20 cellular contexts compared by ENCODE assay signal in genomic region chr16:47139561-47140185, GRCh38. TPM values are rescaled to one million over a fixed set of nuclear protein-coding genes. Genes with fewer than 3 reads are reported as not detected.
DNase-seq lines count a peak whose midpoint lies in the region; ATAC-seq and TF ChIP-seq lines count a peak whose summit lies in the region.
"Had no signal": no experiment of that assay in that cellular context is flagged by ENCODE, and none has a peak within 500 bp of the region (broad histone marks: within the 10 kb centered on the region; RNA-seq: fewer than 3 reads in every experiment).

No MANE protein-coding gene starts in this region.

- H3K4me3 Mint-ChIP-seq in WTC11, result no peak overlapping the region
- H3K4me3 Mint-ChIP-seq: endodermal cell; T-helper 2 cell treated with Interferon-gamma antibody and Interleukin-4, amounts not matched to agents 5 μg/mL and 100 μg/mL, for 36 hours had no signal

- peaks cover 16% of the 10 kb centered on the region for H3K27me3 Mint-ChIP-seq in WTC11 (ENCODE audit: low read depth)

- TF ChIP-seq CTCF in WTC11 (IDR thresholded peaks at IDR 0.05) (no peak), epithelial cell of esophagus (IDR thresholded peaks at IDR 0.05; ENCODE audit: insufficient read depth, low read depth, low read length, missing control alignments) (no peak)

- no peaks in the 10 kb centered on the region for H3K9me3 Mint-ChIP-seq in WTC11
- H3K9me3 Mint-ChIP-seq: endodermal cell; T-helper 2 cell treated with Interferon-gamma antibody and Interleukin-4, amounts not matched to agents 5 μg/mL and 100 μg/mL, for 36 hours had no signal

- POLR2A ChIA-PET in HEK293T (lab: Yijun Ruan, JAX) (no interaction called here), WTC11 (lab: Charles Lee) (no interaction called here)

- 0 out of 2 replicates have a peak overlapping the region, but pooled peaks have one; percentile 30 for H3K27ac Mint-ChIP-seq in WTC11
- H3K27ac Mint-ChIP-seq: endodermal cell; T-helper 2 cell treated with Interferon-gamma antibody and Interleukin-4, amounts not matched to agents 5 μg/mL and 100 μg/mL, for 36 hours had no signal

- H3K4me3 ChIP-seq in epithelial cell of esophagus (ENCODE audit: low read length), result no peak overlapping the region
- H3K4me3 ChIP-seq: adrenal gland, SJCRH30, thyroid gland had no signal

- no peak for DNase-seq in HEK293T (ENCODE audit: extremely low spot score)
- no peak for DNase-seq in WTC11 (ENCODE audit: low spot score)
- DNase-seq in epithelial cell of esophagus (ENCODE audit: low read depth), result peak; percentile 59
- peak; percentile 61 for DNase-seq in renal cortical epithelial cell (ENCODE audit: low read depth)
- no peak for DNase-seq in stimulated activated CD4-positive, alpha-beta T cell treated with anti-CD3 and anti-CD28 coated beads, Interleukin-15, amount 100 ng/mL, for 24 hours
- DNase-seq in GF-D8 (lab: John Stamatoyannopoulos, UW), result no peak
- DNase-seq in NOMO-1 treated with DMSO at 0.1 percent for 48 hours (lab: John Stamatoyannopoulos, UW; ENCODE audit: unreplicated experiment), result no peak
- DNase-seq: activated effector memory CD4-positive, alpha-beta T cell treated with anti-CD3 and anti-CD28 coated beads, Interleukin-2, amount 50 U/mL, for 16 hours; adrenal gland; endodermal cell; left cardiac atrium; NCI-H1048; NCI-H2081 treated with DMSO at 0.1 percent for 48 hours; NCI-H524 treated with DMSO at 0.1 percent for 48 hours; right cardiac atrium; SJCRH30; stimulated activated naive CD4-positive, alpha-beta T cell; thyroid gland had no signal

- peaks cover 24% of the 10 kb centered on the region for H3K4me1 Mint-ChIP-seq in WTC11

- CTCF ChIA-PET in HEK293T (lab: Yijun Ruan, JAX), result no interaction called here
- CTCF ChIA-PET in WTC11 (lab: Charles Lee), result no interaction called here

- no peaks in the 10 kb centered on the region for H3K36me3 Mint-ChIP-seq in WTC11

- no peak for ATAC-seq in WTC11
- ATAC-seq in HG03039 (IDR thresholded peaks at IDR 0.05; ENCODE audit: unreplicated experiment), result no peak
- ATAC-seq: left cardiac atrium, right cardiac atrium had no signal

TF ChIP-seq in HEK293T, 16 proteins besides CTCF, POLR2A, EP300 and RAD21:
- TF ChIP-seq, protein P1, sequence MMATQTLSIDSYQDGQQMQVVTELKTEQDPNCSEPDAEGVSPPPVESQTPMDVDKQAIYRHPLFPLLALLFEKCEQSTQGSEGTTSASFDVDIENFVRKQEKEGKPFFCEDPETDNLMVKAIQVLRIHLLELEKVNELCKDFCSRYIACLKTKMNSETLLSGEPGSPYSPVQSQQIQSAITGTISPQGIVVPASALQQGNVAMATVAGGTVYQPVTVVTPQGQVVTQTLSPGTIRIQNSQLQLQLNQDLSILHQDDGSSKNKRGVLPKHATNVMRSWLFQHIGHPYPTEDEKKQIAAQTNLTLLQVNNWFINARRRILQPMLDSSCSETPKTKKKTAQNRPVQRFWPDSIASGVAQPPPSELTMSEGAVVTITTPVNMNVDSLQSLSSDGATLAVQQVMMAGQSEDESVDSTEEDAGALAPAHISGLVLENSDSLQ (IDR thresholded peaks at IDR 0.05), result 0 out of 2 replicates have a peak, but pooled peaks have one; percentile 3
- no peak for TF ChIP-seq NFRKB (IDR thresholded peaks at IDR 0.05)

TF ChIP-seq in WTC11, 78 proteins besides CTCF, POLR2A, EP300 and RAD21 (continues in another document):
- TF ChIP-seq GRHL2 (CRISPR knock-in tag; IDR thresholded peaks at IDR 0.05; ENCODE audit: insufficient replicate concordance, severe bottlenecking), result no peak
- TF ChIP-seq GABPB1 (CRISPR knock-in tag; IDR thresholded peaks at IDR 0.05), result no peak
- TF ChIP-seq SMAD4 (CRISPR knock-in tag; IDR thresholded peaks at IDR 0.05), result no peak
- TF ChIP-seq HMGXB4 (CRISPR knock-in tag; IDR thresholded peaks at IDR 0.05), result no peak
- TF ChIP-seq, protein P2, sequence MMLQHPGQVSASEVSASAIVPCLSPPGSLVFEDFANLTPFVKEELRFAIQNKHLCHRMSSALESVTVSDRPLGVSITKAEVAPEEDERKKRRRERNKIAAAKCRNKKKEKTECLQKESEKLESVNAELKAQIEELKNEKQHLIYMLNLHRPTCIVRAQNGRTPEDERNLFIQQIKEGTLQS (CRISPR knock-in tag; conservative IDR thresholded peaks at IDR 0.05), result no peak
- TF ChIP-seq, protein P3, sequence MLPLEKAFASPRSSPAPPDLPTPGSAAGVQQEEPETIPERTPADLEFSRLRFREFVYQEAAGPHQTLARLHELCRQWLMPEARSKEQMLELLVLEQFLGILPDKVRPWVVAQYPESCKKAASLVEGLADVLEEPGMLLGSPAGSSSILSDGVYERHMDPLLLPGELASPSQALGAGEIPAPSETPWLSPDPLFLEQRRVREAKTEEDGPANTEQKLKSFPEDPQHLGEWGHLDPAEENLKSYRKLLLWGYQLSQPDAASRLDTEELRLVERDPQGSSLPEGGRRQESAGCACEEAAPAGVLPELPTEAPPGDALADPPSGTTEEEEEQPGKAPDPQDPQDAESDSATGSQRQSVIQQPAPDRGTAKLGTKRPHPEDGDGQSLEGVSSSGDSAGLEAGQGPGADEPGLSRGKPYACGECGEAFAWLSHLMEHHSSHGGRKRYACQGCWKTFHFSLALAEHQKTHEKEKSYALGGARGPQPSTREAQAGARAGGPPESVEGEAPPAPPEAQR (CRISPR knock-in tag; IDR thresholded peaks at IDR 0.05), result no peak
- no peak for TF ChIP-seq ZNF396 (CRISPR knock-in tag; IDR thresholded peaks at IDR 0.05; ENCODE audit: borderline replicate concordance)
- no peak for TF ChIP-seq ZNF263 (CRISPR knock-in tag; IDR thresholded peaks at IDR 0.05; ENCODE audit: low read depth)
- TF ChIP-seq, protein P4, sequence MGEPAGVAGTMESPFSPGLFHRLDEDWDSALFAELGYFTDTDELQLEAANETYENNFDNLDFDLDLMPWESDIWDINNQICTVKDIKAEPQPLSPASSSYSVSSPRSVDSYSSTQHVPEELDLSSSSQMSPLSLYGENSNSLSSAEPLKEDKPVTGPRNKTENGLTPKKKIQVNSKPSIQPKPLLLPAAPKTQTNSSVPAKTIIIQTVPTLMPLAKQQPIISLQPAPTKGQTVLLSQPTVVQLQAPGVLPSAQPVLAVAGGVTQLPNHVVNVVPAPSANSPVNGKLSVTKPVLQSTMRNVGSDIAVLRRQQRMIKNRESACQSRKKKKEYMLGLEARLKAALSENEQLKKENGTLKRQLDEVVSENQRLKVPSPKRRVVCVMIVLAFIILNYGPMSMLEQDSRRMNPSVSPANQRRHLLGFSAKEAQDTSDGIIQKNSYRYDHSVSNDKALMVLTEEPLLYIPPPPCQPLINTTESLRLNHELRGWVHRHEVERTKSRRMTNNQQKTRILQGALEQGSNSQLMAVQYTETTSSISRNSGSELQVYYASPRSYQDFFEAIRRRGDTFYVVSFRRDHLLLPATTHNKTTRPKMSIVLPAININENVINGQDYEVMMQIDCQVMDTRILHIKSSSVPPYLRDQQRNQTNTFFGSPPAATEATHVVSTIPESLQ (CRISPR knock-in tag; IDR thresholded peaks at IDR 0.05), result no peak
- TF ChIP-seq ZNF121 (CRISPR knock-in tag; IDR thresholded peaks at IDR 0.05), result no peak
- TF ChIP-seq IRF2 (CRISPR knock-in tag; IDR thresholded peaks at IDR 0.05; ENCODE audit: borderline replicate concordance, low read depth), result no peak
- no peak for TF ChIP-seq CREB1 (CRISPR knock-in tag; IDR thresholded peaks at IDR 0.05)
- TF ChIP-seq, protein P5, sequence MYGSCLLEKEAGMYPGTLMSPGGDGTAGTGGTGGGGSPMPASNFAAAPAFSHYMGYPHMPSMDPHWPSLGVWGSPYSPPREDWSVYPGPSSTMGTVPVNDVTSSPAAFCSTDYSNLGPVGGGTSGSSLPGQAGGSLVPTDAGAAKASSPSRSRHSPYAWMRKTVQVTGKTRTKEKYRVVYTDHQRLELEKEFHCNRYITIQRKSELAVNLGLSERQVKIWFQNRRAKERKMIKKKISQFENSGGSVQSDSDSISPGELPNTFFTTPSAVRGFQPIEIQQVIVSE (CRISPR knock-in tag; IDR thresholded peaks at IDR 0.05; ENCODE audit: borderline replicate concordance), result no peak
- no peak for TF ChIP-seq JUN (CRISPR knock-in tag; IDR thresholded peaks at IDR 0.05)
- TF ChIP-seq, protein P6, sequence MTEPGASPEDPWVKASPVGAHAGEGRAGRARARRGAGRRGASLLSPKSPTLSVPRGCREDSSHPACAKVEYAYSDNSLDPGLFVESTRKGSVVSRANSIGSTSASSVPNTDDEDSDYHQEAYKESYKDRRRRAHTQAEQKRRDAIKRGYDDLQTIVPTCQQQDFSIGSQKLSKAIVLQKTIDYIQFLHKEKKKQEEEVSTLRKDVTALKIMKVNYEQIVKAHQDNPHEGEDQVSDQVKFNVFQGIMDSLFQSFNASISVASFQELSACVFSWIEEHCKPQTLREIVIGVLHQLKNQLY (CRISPR knock-in tag; IDR thresholded peaks at IDR 0.05), result no peak
- TF ChIP-seq ZNF512 (CRISPR knock-in tag; IDR thresholded peaks at IDR 0.05; ENCODE audit: borderline replicate concordance), result no peak
- TF ChIP-seq NR1H2 (CRISPR knock-in tag; IDR thresholded peaks at IDR 0.05), result no peak
- TF ChIP-seq FOXJ3 (CRISPR knock-in tag; IDR thresholded peaks at IDR 0.05; ENCODE audit: borderline replicate concordance), result no peak

RNA-seq across cellular contexts. Expression of gene NETO2, which starts 4.1 kb away (rescaled TPM):
- total RNA-seq in WTC11 (2021) (13.0 to 21.8 TPM (median 13.8 TPM) in 3 replicates), renal cortical epithelial cell (20.1 and 31.6 TPM in 2 replicates)

Comparison
In these comparisons a context has a peak if more than half of its experiments do, and no peak if none do; other contexts are left out.
1. DNase-seq: peak in epithelial cell of esophagus (single experiment) and renal cortical epithelial cell (single experiment); none in HEK293T (single experiment), WTC11 (single experiment), stimulated activated CD4-positive, alpha-beta T cell treated with anti-CD3 and anti-CD28 coated beads, Interleukin-15, amount 100 ng/mL, for 24 hours (single experiment), GF-D8 (single experiment) and NOMO-1 treated with DMSO at 0.1 percent for 48 hours (single experiment).